In genomic region chr1:35707253-35708178, GRCh38 we compare ENCODE assay signal across 8 cellular contexts. TPM values are rescaled to one million over a fixed set of nuclear protein-coding genes. Genes with fewer than 3 reads are reported as not detected.
DNase-seq lines count a peak whose midpoint lies in the region; ATAC-seq and TF ChIP-seq lines count a peak whose summit lies in the region.

No MANE protein-coding gene starts in this region.

- TF ChIP-seq POLR2A in adrenal gland (IDR thresholded peaks at IDR 0.05): no peak

- intact Hi-C loops in adrenal gland (cut with DNase I): no loop called here

- 3 to 15% (median 5%) methylated on average over 19 to 66 of the region's 66 CpGs for WGBS in adrenal gland, 4 donors

- H3K4me3 ChIP-seq in HUES48 (ENCODE audit: low read depth, low read length) (peak overlapping the region; percentile 74), adrenal gland (peak overlapping the region in 2 of 4 donors; percentile 2 to 58)

- H3K4me3 Mint-ChIP-seq in T-cell: peak overlapping the region; percentile 75 to 90 (median 77)

- H3K36me3 Mint-ChIP-seq in T-cell: no peaks in the 10 kb centered on the region

- peaks cover 17 to 19% (median 18%) of the 10 kb centered on the region in 3 donors for H3K4me1 Mint-ChIP-seq in T-cell

- H3K4me1 ChIP-seq in HUES48 (ENCODE audit: control insufficient read depth, insufficient read depth, low read length): peaks cover 21% of the 10 kb centered on the region
- peaks cover 0 to 5% of the 10 kb centered on the region in 2 donors for H3K4me1 ChIP-seq in adrenal gland (replicated peaks in 1 of 2)

- H3K36me3 ChIP-seq in HUES48 (ENCODE audit: control insufficient read depth, insufficient read depth, low read length) (no peaks in the 10 kb centered on the region), adrenal gland (replicated peaks in 1 of 2) (no peaks in the 10 kb centered on the region)

- POLR2A ChIA-PET in T-cell (lab: Charles Lee): no interaction called here

- H3K9ac ChIP-seq in HUES48 (ENCODE audit: low read depth, low read length): peak overlapping the region; percentile 61

- peaks cover 39% of the 10 kb centered on the region in 2 donors for H3K27me3 Mint-ChIP-seq in T-cell

- CTCF ChIA-PET in T-cell (lab: Charles Lee): interaction anchor here (0.7 to 1.7 kb wide), 2 partner anchors 8 to 20 kb away, joined by 3 to 12 read pairs; no protein-coding TSS in a partner anchor

- DNase-seq in AG08396 (ENCODE audit: low spot score) (peak; percentile 67), T-cell (peak in 28 of 34 experiments; percentile 11 to 44 (median 24)), caudate nucleus (lab: John Stamatoyannopoulos, UW) (peak in 40 of 61 donors; percentile 2 to 69 (median 24)), left lobe of liver (ENCODE audit: low spot score) (no peak), adrenal gland (no peak), GM19240 (ENCODE audit: insufficient read length, low spot score) (no peak)
- DNase-seq in stimulated activated CD8-positive, alpha-beta memory T cell treated with anti-CD3 and anti-CD28 coated beads, Interleukin-4, amount 100 ng/mL, for 24 hours (ENCODE audit: low read depth): peak; percentile 19

- H3K9me3 Mint-ChIP-seq in T-cell: no peaks in the 10 kb centered on the region

- H3K27ac Mint-ChIP-seq in T-cell: no peak overlapping the region

- TF ChIP-seq CTCF in adrenal gland (IDR thresholded peaks at IDR 0.05): no peak

- ATAC-seq in T-cell (replicated peaks in 1 of 4) (peak; percentile 56 to 76 (median 64)), left lobe of liver (peak; percentile 87)

- H3K9me3 ChIP-seq in HUES48 (ENCODE audit: control insufficient read depth, insufficient read depth, low read length): no peaks in the 10 kb centered on the region
- H3K9me3 ChIP-seq in adrenal gland (replicated peaks in 1 of 3): no peaks in the 10 kb centered on the region

- H3K27me3 ChIP-seq in HUES48 (ENCODE audit: control insufficient read depth, insufficient read depth, low read length) (peaks cover 21% of the 10 kb centered on the region), adrenal gland (peaks cover 13% of the 10 kb centered on the region)

- H3K27ac ChIP-seq in HUES48 (ENCODE audit: low read depth, low read length) (no peak overlapping the region), caudate nucleus (ENCODE audit: low read depth, low read length) (no peak overlapping the region), adrenal gland (no peak overlapping the region)

RNA-seq across cellular contexts. Expression of gene C1orf216, which starts 11.2 kb away (rescaled TPM):
- total RNA-seq in T-cell (10 to 100 TPM in 1 of 5 donors, 1 to 10 TPM in 4; 4.1 to 10.7 (median 7.3) TPM), left lobe of liver (2.4 TPM), adrenal gland (10 to 100 TPM; 13.5 to 25.0 (median 15.2) TPM)
- 10 to 100 TPM in 1 of 3 donors, 1 to 10 TPM in 2; 6.2 to 12.6 (median 7.5) TPM for polyA plus RNA-seq in adrenal gland

Comparison
In these comparisons a context has a peak if more than half of its experiments do, and no peak if none do; other contexts are left out.
1. DNase-seq: peak in AG08396 (single experiment), T-cell (28 of 34), caudate nucleus (40 of 61) and stimulated activated CD8-positive, alpha-beta memory T cell treated with anti-CD3 and anti-CD28 coated beads, Interleukin-4, amount 100 ng/mL, for 24 hours (single experiment); none in left lobe of liver (single experiment), adrenal gland (0 of 7) and GM19240 (single experiment).